ENCODE assay signal across 6 cellular contexts in the genomic region with DNA sequence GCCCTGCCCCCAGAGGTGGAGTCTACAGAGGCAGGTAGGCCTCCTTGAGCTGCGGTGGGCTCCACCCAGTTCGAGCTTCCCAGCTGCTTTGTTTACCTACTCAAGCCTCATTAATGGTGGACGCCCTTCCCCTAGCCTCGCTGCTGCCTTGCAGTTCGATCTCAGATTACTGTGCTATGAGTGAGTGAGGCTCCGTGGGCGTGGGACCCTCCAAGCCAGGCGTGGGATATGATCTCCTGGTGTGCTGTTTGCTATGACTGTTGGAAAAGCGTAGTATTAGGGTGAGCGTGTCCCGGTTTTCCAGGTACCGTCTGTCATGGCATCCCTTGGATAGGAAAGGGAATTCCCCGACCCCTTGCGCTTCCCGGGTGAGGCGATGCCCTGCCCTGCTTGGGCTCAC. TPM values are rescaled to one million over a fixed set of nuclear protein-coding genes. Genes with fewer than 3 reads are reported as not detected.
"Had no signal": no experiment of that assay in that cellular context is flagged by ENCODE, and none has a peak within 500 bp of the region (broad histone marks: within the 10 kb centered on the region; RNA-seq: fewer than 3 reads in every experiment).

No MANE protein-coding gene starts in this region.

RNA-seq across cellular contexts. Expression of a gene that starts 42.0 kb away (rescaled TPM):
- total RNA-seq: GM23248, H1, H4, H7, H9 had no signal
- polyA plus RNA-seq: GM23248, GM23338, H1 had no signal

RNA-seq across cellular contexts. Expression of a gene that starts 47.0 kb away (rescaled TPM):
- total RNA-seq: GM23248, H1, H7, H9 had no signal
- polyA plus RNA-seq: GM23248, GM23338, H1 had no signal
